ENCODE assay signal across 13 cellular contexts in the genomic region with DNA sequence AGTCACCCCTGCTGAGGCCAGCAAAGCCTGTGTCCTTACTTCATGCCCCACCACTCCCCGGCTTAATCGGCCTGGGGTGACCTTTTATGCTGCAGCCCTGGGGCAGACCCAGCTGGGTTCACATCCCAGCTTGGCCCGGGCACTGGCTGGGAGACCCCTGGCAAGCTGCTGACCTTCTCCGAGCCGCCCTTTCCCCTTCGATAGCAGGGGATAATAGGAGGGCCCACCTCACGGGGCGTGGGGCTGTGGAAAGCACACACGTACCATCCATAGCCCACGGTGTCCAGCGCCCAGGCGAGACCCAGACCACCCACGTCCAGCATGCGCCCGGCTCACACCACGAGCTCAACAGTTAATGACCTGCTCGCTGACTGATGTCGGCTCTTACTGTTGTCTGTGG. TPM values are rescaled to one million over a fixed set of nuclear protein-coding genes. Genes with fewer than 3 reads are reported as not detected.
DNase-seq lines count a peak whose midpoint lies in the region; ATAC-seq and TF ChIP-seq lines count a peak whose summit lies in the region.
"Had no signal": no experiment of that assay in that cellular context is flagged by ENCODE, and none has a peak within 500 bp of the region (broad histone marks: within the 10 kb centered on the region; RNA-seq: fewer than 3 reads in every experiment).

No MANE protein-coding gene starts in this region.

- H3K36me3 ChIP-seq in RWPE2 (ENCODE audit: low read depth) (peaks cover 4% of the 10 kb centered on the region), right lobe of liver (peaks cover 0 to 18% (median under 1%) of the 10 kb centered on the region in 4 donors)

- no peak for TF ChIP-seq POLR2A in right lobe of liver (IDR thresholded peaks at IDR 0.05)

- peak; percentile 3 for ATAC-seq in left ventricle myocardium superior
- no peak for ATAC-seq in RWPE2 (ENCODE audit: low read depth)
- peak in 2 of 4 donors; percentile 9 to 21 for ATAC-seq in right lobe of liver
- ATAC-seq in GM19397 (IDR thresholded peaks at IDR 0.05; ENCODE audit: unreplicated experiment) = no peak
- ATAC-seq in HG03097 (IDR thresholded peaks at IDR 0.05; ENCODE audit: low FRiP score, unreplicated experiment) = no peak

- WGBS in right lobe of liver (ENCODE audit: insufficient coverage, low coverage, low lambda C conversion rate, missing lambda C conversion rate) = 80% methylated on average over 1 of the region's 18 CpGs

- TF ChIP-seq CTCF in RWPE2 (IDR thresholded peaks at IDR 0.05; ENCODE audit: poor library complexity, severe bottlenecking) (no peak), right lobe of liver (IDR thresholded peaks at IDR 0.05) (no peak)

- H3K4me1 ChIP-seq in RWPE2 (ENCODE audit: insufficient read depth, poor library complexity, severe bottlenecking) (no peaks in the 10 kb centered on the region), right lobe of liver (peaks cover 0 to 12% (median 3%) of the 10 kb centered on the region in 4 donors)

- H3K27ac ChIP-seq in RWPE2 (ENCODE audit: poor library complexity, severe bottlenecking) (no peak overlapping the region), right lobe of liver (peak overlapping the region in 2 of 3 donors; percentile 51 to 56)
- H3K27ac ChIP-seq: pancreas, vagina had no signal

- H3K27me3 ChIP-seq in RWPE2 (ENCODE audit: insufficient read depth, poor library complexity, severe bottlenecking) (no peaks in the 10 kb centered on the region), right lobe of liver (no peaks in the 10 kb centered on the region)
- H3K27me3 ChIP-seq: pancreas, thyroid gland, vagina had no signal

- H3K9me3 ChIP-seq in RWPE2 (ENCODE audit: severe bottlenecking) (no peaks in the 10 kb centered on the region), right lobe of liver (no peaks in the 10 kb centered on the region)
- H3K9me3 ChIP-seq: pancreas, thyroid gland, vagina had no signal

- intact Hi-C loops in left ventricle myocardium superior (cut with micrococcal nuclease) = no loop called here
- intact Hi-C loops in cardiac septum (cut with DNase I) = loop anchor here (5.0 kb wide), 1 partner anchor 73 kb away; no protein-coding TSS in a partner anchor
- intact Hi-C loops in right lobe of liver (cut with DNase I) = no loop called here

- DNase-seq in left ventricle myocardium superior = no peak
- no peak for DNase-seq in cardiac septum (ENCODE audit: low spot score)
- peak; percentile 72 for DNase-seq in RWPE2 (ENCODE audit: low spot score)
- DNase-seq in right lobe of liver = peak in 1 of 3 donors; percentile 64
- DNase-seq in activated T-cell treated with anti-CD3 and anti-CD28 coated beads, Interleukin-2, amount 50 U/mL, for 1 hour = no peak
- no peak for DNase-seq in DMS53 treated with DMSO at 0.1 percent for 48 hours (lab: John Stamatoyannopoulos, UW; ENCODE audit: unreplicated experiment)

- H3K4me3 ChIP-seq in RWPE2 (ENCODE audit: severe bottlenecking) (no peak overlapping the region), right lobe of liver (no peak overlapping the region)
- H3K4me3 ChIP-seq: pancreas, thyroid gland, vagina had no signal

RNA-seq across cellular contexts. Expression of a gene that starts 26.8 kb away (rescaled TPM):
- 13.1 TPM for total RNA-seq in left ventricle myocardium superior
- 17.1 TPM for total RNA-seq in cardiac septum
- total RNA-seq in right lobe of liver = 10 to 100 TPM in 4 of 6 experiments, 1 to 10 TPM in 2; 5.8 to 21.0 (median 14.4) TPM

RNA-seq across cellular contexts. Expression of a gene that starts 27.6 kb away (rescaled TPM):
- 5.8 TPM for total RNA-seq in left ventricle myocardium superior
- 9.0 TPM for total RNA-seq in cardiac septum
- 1 to 10 TPM; 1.7 to 3.1 (median 2.1) TPM for total RNA-seq in right lobe of liver
- total RNA-seq: activated T-helper 2 cell treated with anti-CD3 and anti-CD28 coated beads, Interferon-gamma antibody, Interleukin-2, Interleukin-4, amounts not matched to agents 10 μg/mL and 5 μg/mL and 100 μg/mL, durations not matched to agents 14 hours and 24 hours and 36 hours; OCI-LY7 had no signal
